In the genomic region with DNA sequence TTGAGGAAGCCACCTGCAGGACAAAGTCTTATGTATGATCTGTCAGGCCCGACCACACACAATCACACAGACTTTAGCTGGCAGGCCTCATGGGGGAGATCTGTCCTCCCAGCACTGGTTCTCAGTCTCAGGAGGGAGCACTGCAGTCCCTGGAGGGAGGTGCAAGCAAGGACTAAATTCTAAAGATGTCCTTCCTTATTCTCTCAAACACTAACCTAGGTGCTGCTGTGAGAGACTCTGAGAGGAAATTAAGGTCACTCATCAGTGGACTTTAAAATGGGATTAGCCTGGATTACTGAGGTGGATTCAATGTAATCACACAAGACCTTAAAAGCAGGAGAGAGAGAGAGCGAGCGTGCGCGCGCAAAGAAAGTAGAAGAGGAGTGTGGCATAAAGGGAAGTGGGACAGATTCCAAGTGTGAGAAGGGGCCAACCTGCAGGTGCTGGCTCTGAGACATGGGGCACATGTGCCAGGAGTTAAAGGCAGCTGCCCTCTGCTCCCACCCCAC, we compare ENCODE assay signal across 12 cellular contexts. TPM values are rescaled to one million over a fixed set of nuclear protein-coding genes. Genes with fewer than 3 reads are reported as not detected.
DNase-seq lines count a peak whose midpoint lies in the region; ATAC-seq and TF ChIP-seq lines count a peak whose summit lies in the region.
"Had no signal": no experiment of that assay in that cellular context is flagged by ENCODE, and none has a peak within 500 bp of the region (broad histone marks: within the 10 kb centered on the region; RNA-seq: fewer than 3 reads in every experiment).

No MANE protein-coding gene starts in this region.

- H3K27ac Mint-ChIP-seq in CD8-positive, alpha-beta memory T cell = peak overlapping the region in 5 of 8 donors; percentile 6 to 58 (median 31)
- H3K27ac Mint-ChIP-seq: immature natural killer cell had no signal

- no peaks in the 10 kb centered on the region for H3K9me3 Mint-ChIP-seq in CD8-positive, alpha-beta memory T cell
- H3K9me3 Mint-ChIP-seq: immature natural killer cell had no signal

- ATAC-seq in GM19463 (IDR thresholded peaks at IDR 0.05; ENCODE audit: unreplicated experiment) (peak; percentile 56), left cardiac atrium (peak; percentile 15 to 46)

- no peaks in the 10 kb centered on the region for H3K9me3 ChIP-seq in CD8-positive, alpha-beta memory T cell (ENCODE audit: low read length)
- H3K9me3 ChIP-seq: Caco-2 had no signal

- no peak for TF ChIP-seq POLR2A in NB4 (IDR thresholded peaks at IDR 0.05; ENCODE audit: extremely low read depth, insufficient read length)

- H3K36me3 Mint-ChIP-seq in CD8-positive, alpha-beta memory T cell = peaks cover 0 to 16% (median 1%) of the 10 kb centered on the region in 3 donors

- H3K36me3 ChIP-seq in CD8-positive, alpha-beta memory T cell (ENCODE audit: insufficient read depth, low read length) = no peaks in the 10 kb centered on the region
- H3K36me3 ChIP-seq in brain microvascular endothelial cell (replicated peaks) = peaks cover 7% of the 10 kb centered on the region

- POLR2A ChIA-PET in CD8-positive, alpha-beta memory T cell (lab: Charles Lee) = interaction anchor here (0.6 kb wide), 1 partner anchor 15 kb away, joined by 3 read pairs; no protein-coding TSS in a partner anchor

- no peak overlapping the region for H3K4me3 ChIP-seq in CD8-positive, alpha-beta memory T cell (ENCODE audit: low read length)
- H3K4me3 ChIP-seq in NB4 (ENCODE audit: low read depth, low read length) (no peak overlapping the region), brain microvascular endothelial cell (ENCODE audit: low read depth, low read length) (no peak overlapping the region)

- H3K27me3 ChIP-seq in CD8-positive, alpha-beta memory T cell (ENCODE audit: insufficient read depth, low read length, poor library complexity, severe bottlenecking) = no peaks in the 10 kb centered on the region
- H3K27me3 ChIP-seq in brain microvascular endothelial cell (replicated peaks) = no peaks in the 10 kb centered on the region

- H3K4me1 Mint-ChIP-seq in CD8-positive, alpha-beta memory T cell = peaks cover 26 to 63% (median 29%) of the 10 kb centered on the region in 3 donors

- TF ChIP-seq CTCF in NB4 (IDR thresholded peaks at IDR 0.05; ENCODE audit: low read depth, low read length) (no peak), brain microvascular endothelial cell (IDR thresholded peaks at IDR 0.05; ENCODE audit: low read depth, low read length, missing control alignments) (no peak)

- no peak overlapping the region for H3K27ac ChIP-seq in CD8-positive, alpha-beta memory T cell (ENCODE audit: low read depth, low read length)
- no peak overlapping the region for H3K27ac ChIP-seq in brain microvascular endothelial cell
- H3K27ac ChIP-seq: parathyroid adenoma had no signal

- CTCF ChIA-PET in CD8-positive, alpha-beta memory T cell (lab: Charles Lee) = no interaction called here

- no peaks in the 10 kb centered on the region for H3K27me3 Mint-ChIP-seq in CD8-positive, alpha-beta memory T cell

- no peaks in the 10 kb centered on the region for H3K4me1 ChIP-seq in CD8-positive, alpha-beta memory T cell (ENCODE audit: insufficient read depth, low read length)
- H3K4me1 ChIP-seq: Caco-2, parathyroid adenoma had no signal

- intact Hi-C loops in left cardiac atrium (cut with DNase I) = no loop called here

- H3K4me3 Mint-ChIP-seq in CD8-positive, alpha-beta memory T cell = no peak overlapping the region
- H3K4me3 Mint-ChIP-seq: immature natural killer cell had no signal

- in situ Hi-C loops in brain microvascular endothelial cell (cut with HindIII; ENCODE audit: low pct_ligation_motif_present, low sequenced_read_pairs) = no loop called here

- no peak for DNase-seq in CD8-positive, alpha-beta memory T cell
- DNase-seq in NB4 (ENCODE audit: low read depth) (peak; percentile 56), left cardiac atrium (no peak), activated gamma-delta T cell treated with Interleukin-2 at 50 U/mL for 16 hours (no peak), brain microvascular endothelial cell (no peak), NCI-H774 (lab: John Stamatoyannopoulos, UW) (no peak)
- no peak for DNase-seq in stimulated activated naive CD4-positive, alpha-beta T cell treated with Interleukin-2 at 50 U/mL for 16 hours (lab: John Stamatoyannopoulos, UW)
- DNase-seq: immature natural killer cell, NCI-H2171 had no signal

RNA-seq across cellular contexts. Expression of a gene that starts 14.3 kb away (rescaled TPM):
- 100 to 1,000 TPM; 153 to 157 TPM for total RNA-seq in CD8-positive, alpha-beta memory T cell
- polyA plus RNA-seq in CD8-positive, alpha-beta memory T cell = 98.9 TPM
- total RNA-seq in left cardiac atrium = 10 to 100 TPM; 71.5 to 80.8 TPM

RNA-seq across cellular contexts. Expression of a gene that starts 26.5 kb away (rescaled TPM):
- total RNA-seq in CD8-positive, alpha-beta memory T cell = under 1 TPM; 0.11 to 0.20 TPM
- polyA plus RNA-seq in CD8-positive, alpha-beta memory T cell = not detected
- not detected for total RNA-seq in left cardiac atrium
- total RNA-seq: Caco-2 had no signal
- polyA plus RNA-seq: immature natural killer cell had no signal

RNA-seq across cellular contexts. Expression of a gene that starts 48.9 kb away (rescaled TPM):
- 10 to 100 TPM; 12.2 to 14.9 TPM for total RNA-seq in CD8-positive, alpha-beta memory T cell
- 17.7 TPM for polyA plus RNA-seq in CD8-positive, alpha-beta memory T cell
- 10 to 100 TPM; 19.0 to 33.2 TPM for total RNA-seq in left cardiac atrium
